Comparison of ENCODE assay signal across 8 cellular contexts in the genomic region with DNA sequence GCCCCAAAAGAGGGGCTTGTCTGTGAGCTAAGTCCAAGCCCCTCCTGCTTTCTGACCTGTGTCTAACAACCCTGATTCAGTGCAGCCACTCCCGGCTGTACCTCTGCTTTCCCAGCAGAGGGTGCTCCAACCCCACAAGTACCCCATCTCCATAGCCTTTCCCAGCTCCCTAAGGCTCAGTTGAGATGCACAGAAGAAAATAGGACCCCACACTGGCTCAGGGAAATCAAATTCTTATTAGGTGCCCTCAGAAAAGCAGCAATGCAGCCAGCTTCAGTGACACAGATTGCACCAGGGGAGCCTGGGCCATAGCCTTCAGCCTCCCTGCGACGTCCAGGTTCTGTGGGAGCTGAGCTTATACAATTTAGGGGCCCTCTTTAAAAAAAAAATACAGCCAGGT. TPM values are rescaled to one million over a fixed set of nuclear protein-coding genes. Genes with fewer than 3 reads are reported as not detected.
DNase-seq lines count a peak whose midpoint lies in the region; ATAC-seq and TF ChIP-seq lines count a peak whose summit lies in the region.

No MANE protein-coding gene starts in this region.

- TF ChIP-seq EP300 in Ishikawa (IDR thresholded peaks at IDR 0.05; ENCODE audit: borderline replicate concordance) (no peak), transverse colon (IDR thresholded peaks at IDR 0.05; ENCODE audit: low read depth) (no peak)

- peak overlapping the region in 1 of 3 experiments; percentile 11 for H3K4me3 Mint-ChIP-seq in nephron

- TF ChIP-seq RAD21 in Ishikawa (IDR thresholded peaks at IDR 0.05; ENCODE audit: low read depth): peak; percentile 100

- H3K79me2 ChIP-seq in fibroblast of lung (ENCODE audit: control insufficient read depth, insufficient read depth, low read length): no peaks in the 10 kb centered on the region

- no peak overlapping the region for H2AFZ ChIP-seq in fibroblast of lung (ENCODE audit: low read length)

- peaks cover 3% of the 10 kb centered on the region for H3K27me3 ChIP-seq in fibroblast of lung (ENCODE audit: control insufficient read depth, insufficient read depth, low read length)
- no peaks in the 10 kb centered on the region for H3K27me3 ChIP-seq in transverse colon

- H3K4me3 ChIP-seq in fibroblast of lung (replicated peaks in 1 of 4; ENCODE audit: control extremely low read depth in 1 of 4, insufficient read depth in 1 of 4, low read depth in 3 of 4, low read length in 4 of 4) (no peak overlapping the region), transverse colon (no peak overlapping the region)

- peak; percentile 58 for DNase-seq in DMS 273 treated with DMSO at 0.1 percent for 48 hours (lab: John Stamatoyannopoulos, UW)
- DNase-seq in OCI-M1 (lab: John Stamatoyannopoulos, UW): peak; percentile 52
- peak; percentile 51 to 62 for DNase-seq in activated T-cell treated with anti-CD3 and anti-CD28 coated beads, Interleukin-2, amount 50 U/mL, for 48 hours
- peak; percentile 55 to 79 for DNase-seq in fibroblast of lung (ENCODE audit: low read depth in 2 of 2)
- peak; percentile 54 for DNase-seq in transverse colon

- H3K4me1 ChIP-seq in fibroblast of lung (ENCODE audit: control insufficient read depth, extremely low read depth, insufficient read depth, low read length): no peaks in the 10 kb centered on the region
- H3K4me1 ChIP-seq in transverse colon: no peaks in the 10 kb centered on the region

- peaks cover 10% of the 10 kb centered on the region for H3K27me3 Mint-ChIP-seq in nephron (ENCODE audit: low read depth)

- no peak for ATAC-seq in HG02642 (IDR thresholded peaks at IDR 0.05; ENCODE audit: poor library complexity, unreplicated experiment)

- TF ChIP-seq POLR2A in transverse colon (IDR thresholded peaks at IDR 0.05): no peak

- no peaks in the 10 kb centered on the region for H4K20me1 ChIP-seq in fibroblast of lung (ENCODE audit: control insufficient read depth, extremely low read depth, insufficient read depth, low read length)

- H3K36me3 Mint-ChIP-seq in nephron (ENCODE audit: low read depth): no peaks in the 10 kb centered on the region

- TF ChIP-seq CTCF in fibroblast of lung (conservative IDR thresholded peaks at IDR 0.05 in 1 of 2, IDR thresholded peaks at IDR 0.05 in 1 of 2; ENCODE audit: low read depth in 1 of 2, low read length in 2 of 2): peak; percentile 92 to 97
- TF ChIP-seq CTCF in nephron (IDR thresholded peaks at IDR 0.05; ENCODE audit: unreplicated experiment in 3 of 3): peak; percentile 95 to 97 (median 97)
- peak; percentile 85 to 92 (median 89) for TF ChIP-seq CTCF in transverse colon (IDR thresholded peaks at IDR 0.05)

- no peaks in the 10 kb centered on the region for H3K9me3 ChIP-seq in fibroblast of lung (ENCODE audit: control insufficient read depth, insufficient read depth, low read depth, low read length)
- no peaks in the 10 kb centered on the region for H3K9me3 ChIP-seq in transverse colon

- intact Hi-C loops in transverse colon (cut with DNase I; ENCODE audit: low total_unique reads): no loop called here

- peaks cover 3% of the 10 kb centered on the region for H3K9me3 Mint-ChIP-seq in nephron

- no peak overlapping the region for H3K4me2 ChIP-seq in fibroblast of lung (ENCODE audit: extremely low read depth, insufficient read depth, low read length)

- in situ Hi-C loops in transverse colon (cut with MboI; ENCODE audit: low pct_ligation_motif_present in 1 of 4, low pct_unique_long_range_greater_than_20kb in 1 of 4, low sequenced_read_pairs in 3 of 4): loop anchor here in 1 of 4 donors (25.0 kb wide), 1 partner anchor 436 kb away; a partner anchor contains a TSS

- H3K27ac Mint-ChIP-seq in nephron: peak overlapping the region in 2 of 3 experiments; percentile 46 to 50

- H3K27ac ChIP-seq in fibroblast of lung (ENCODE audit: insufficient read depth, low read length) (no peak overlapping the region), transverse colon (no peak overlapping the region)

- H3K4me1 Mint-ChIP-seq in nephron: peaks cover 14% of the 10 kb centered on the region

- WGBS in transverse colon (ENCODE audit: low coverage in 1 of 2), 2 donors: 61% methylated on average over 3 of the region's 3 CpGs; no CpG with 5 or more reads in 1 of the 2 donors

- H3K9ac ChIP-seq in fibroblast of lung (ENCODE audit: insufficient read depth, low read length): no peak overlapping the region

- no peaks in the 10 kb centered on the region for H3K36me3 ChIP-seq in fibroblast of lung (ENCODE audit: control insufficient read depth, insufficient read depth, low read length)
- H3K36me3 ChIP-seq in transverse colon: no peaks in the 10 kb centered on the region

TF ChIP-seq in Ishikawa, 13 proteins besides CTCF, POLR2A, EP300 and RAD21:
- TF ChIP-seq NFIC (IDR thresholded peaks at IDR 0.05): no peak
- TF ChIP-seq CREB1 (IDR thresholded peaks at IDR 0.05; ENCODE audit: low read depth): no peak
- TF ChIP-seq, protein P1, sequence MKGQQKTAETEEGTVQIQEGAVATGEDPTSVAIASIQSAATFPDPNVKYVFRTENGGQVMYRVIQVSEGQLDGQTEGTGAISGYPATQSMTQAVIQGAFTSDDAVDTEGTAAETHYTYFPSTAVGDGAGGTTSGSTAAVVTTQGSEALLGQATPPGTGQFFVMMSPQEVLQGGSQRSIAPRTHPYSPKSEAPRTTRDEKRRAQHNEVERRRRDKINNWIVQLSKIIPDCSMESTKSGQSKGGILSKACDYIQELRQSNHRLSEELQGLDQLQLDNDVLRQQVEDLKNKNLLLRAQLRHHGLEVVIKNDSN (IDR thresholded peaks at IDR 0.05): no peak
- TF ChIP-seq, protein P2, sequence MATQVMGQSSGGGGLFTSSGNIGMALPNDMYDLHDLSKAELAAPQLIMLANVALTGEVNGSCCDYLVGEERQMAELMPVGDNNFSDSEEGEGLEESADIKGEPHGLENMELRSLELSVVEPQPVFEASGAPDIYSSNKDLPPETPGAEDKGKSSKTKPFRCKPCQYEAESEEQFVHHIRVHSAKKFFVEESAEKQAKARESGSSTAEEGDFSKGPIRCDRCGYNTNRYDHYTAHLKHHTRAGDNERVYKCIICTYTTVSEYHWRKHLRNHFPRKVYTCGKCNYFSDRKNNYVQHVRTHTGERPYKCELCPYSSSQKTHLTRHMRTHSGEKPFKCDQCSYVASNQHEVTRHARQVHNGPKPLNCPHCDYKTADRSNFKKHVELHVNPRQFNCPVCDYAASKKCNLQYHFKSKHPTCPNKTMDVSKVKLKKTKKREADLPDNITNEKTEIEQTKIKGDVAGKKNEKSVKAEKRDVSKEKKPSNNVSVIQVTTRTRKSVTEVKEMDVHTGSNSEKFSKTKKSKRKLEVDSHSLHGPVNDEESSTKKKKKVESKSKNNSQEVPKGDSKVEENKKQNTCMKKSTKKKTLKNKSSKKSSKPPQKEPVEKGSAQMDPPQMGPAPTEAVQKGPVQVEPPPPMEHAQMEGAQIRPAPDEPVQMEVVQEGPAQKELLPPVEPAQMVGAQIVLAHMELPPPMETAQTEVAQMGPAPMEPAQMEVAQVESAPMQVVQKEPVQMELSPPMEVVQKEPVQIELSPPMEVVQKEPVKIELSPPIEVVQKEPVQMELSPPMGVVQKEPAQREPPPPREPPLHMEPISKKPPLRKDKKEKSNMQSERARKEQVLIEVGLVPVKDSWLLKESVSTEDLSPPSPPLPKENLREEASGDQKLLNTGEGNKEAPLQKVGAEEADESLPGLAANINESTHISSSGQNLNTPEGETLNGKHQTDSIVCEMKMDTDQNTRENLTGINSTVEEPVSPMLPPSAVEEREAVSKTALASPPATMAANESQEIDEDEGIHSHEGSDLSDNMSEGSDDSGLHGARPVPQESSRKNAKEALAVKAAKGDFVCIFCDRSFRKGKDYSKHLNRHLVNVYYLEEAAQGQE (IDR thresholded peaks at IDR 0.05; ENCODE audit: low read depth): no peak
- TF ChIP-seq TCF12 (IDR thresholded peaks at IDR 0.05; ENCODE audit: low read depth): 0 out of 2 replicates have a peak, but pooled peaks have one; percentile 20
TF ChIP-seq in Ishikawa: peak in this region for 1.

RNA-seq across cellular contexts. Expression of a gene that starts 49.9 kb away (rescaled TPM):
- total RNA-seq in fibroblast of lung (not detected in 2 replicates), transverse colon (not detected)
- not detected in 2 replicates for polyA plus RNA-seq in fibroblast of lung
- polyA plus RNA-seq in fibroblast of lung (2012): not detected in 2 replicates
- polyA minus RNA-seq in fibroblast of lung (ENCODE audit: low replicate concordance): not detected in 2 replicates
